ENCODE assay signal across 8 cellular contexts in the genomic region with DNA sequence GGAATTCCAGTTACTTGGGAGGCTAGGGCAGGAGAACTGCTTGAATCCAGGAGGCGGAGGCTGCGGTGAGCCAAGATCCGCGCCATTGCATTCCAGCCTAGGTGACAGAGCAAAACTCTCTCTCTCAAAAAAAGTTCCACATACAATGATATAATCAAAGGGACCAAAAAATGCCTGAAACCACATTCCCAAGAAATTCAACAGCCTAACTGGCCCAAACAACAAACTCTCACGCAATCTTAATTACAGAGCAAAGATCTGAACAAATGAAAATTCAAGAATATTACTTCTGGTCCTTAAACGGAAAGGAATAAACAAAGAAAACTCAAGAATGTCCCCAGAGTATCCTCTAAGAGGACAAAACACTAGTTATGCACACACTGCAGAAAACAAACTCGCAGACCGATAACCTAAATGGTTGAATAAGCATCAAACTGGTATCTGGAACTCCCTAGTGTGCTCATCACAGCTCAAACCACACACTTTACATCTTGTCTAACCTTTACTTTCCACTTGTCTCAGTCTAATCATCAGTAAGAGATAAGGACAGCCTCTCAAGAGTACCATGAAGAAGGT. TPM values are rescaled to one million over a fixed set of nuclear protein-coding genes. Genes with fewer than 3 reads are reported as not detected.
DNase-seq lines count a peak whose midpoint lies in the region; ATAC-seq and TF ChIP-seq lines count a peak whose summit lies in the region.

No MANE protein-coding gene starts in this region.

- peaks cover 22% of the 10 kb centered on the region for H3K36me3 Mint-ChIP-seq in activated naive CD4-positive, alpha-beta T cell treated with anti-CD3 and anti-CD28 coated beads for 36 hours (ENCODE audit: low read depth)
- H3K36me3 Mint-ChIP-seq in T-helper 2 cell treated with Interferon-gamma antibody and Interleukin-4, amounts not matched to agents 5 μg/mL and 100 μg/mL, for 36 hours (ENCODE audit: low read depth) = peaks cover 51% of the 10 kb centered on the region
- H3K36me3 Mint-ChIP-seq in type B pancreatic cell = peaks cover 9% of the 10 kb centered on the region

- no peaks in the 10 kb centered on the region for H3K27me3 Mint-ChIP-seq in activated naive CD4-positive, alpha-beta T cell treated with anti-CD3 and anti-CD28 coated beads for 36 hours (ENCODE audit: low read depth)
- H3K27me3 Mint-ChIP-seq in T-helper 2 cell treated with Interferon-gamma antibody and Interleukin-4, amounts not matched to agents 5 μg/mL and 100 μg/mL, for 36 hours (ENCODE audit: low read depth) = no peaks in the 10 kb centered on the region
- no peaks in the 10 kb centered on the region for H3K27me3 Mint-ChIP-seq in type B pancreatic cell

- H3K27ac Mint-ChIP-seq in activated naive CD4-positive, alpha-beta T cell treated with anti-CD3 and anti-CD28 coated beads for 36 hours = peak overlapping the region; percentile 71
- H3K27ac Mint-ChIP-seq in T-helper 2 cell treated with Interferon-gamma antibody and Interleukin-4, amounts not matched to agents 5 μg/mL and 100 μg/mL, for 36 hours = peak overlapping the region; percentile 84
- H3K27ac Mint-ChIP-seq in type B pancreatic cell = peak overlapping the region; percentile 98

- no peaks in the 10 kb centered on the region for H3K27me3 ChIP-seq in right cardiac atrium (ENCODE audit: control insufficient read depth, insufficient read depth)

- no peaks in the 10 kb centered on the region for H3K9me3 Mint-ChIP-seq in activated naive CD4-positive, alpha-beta T cell treated with anti-CD3 and anti-CD28 coated beads for 36 hours
- H3K9me3 Mint-ChIP-seq in T-helper 2 cell treated with Interferon-gamma antibody and Interleukin-4, amounts not matched to agents 5 μg/mL and 100 μg/mL, for 36 hours = no peaks in the 10 kb centered on the region
- no peaks in the 10 kb centered on the region for H3K9me3 Mint-ChIP-seq in type B pancreatic cell

- peaks cover 12% of the 10 kb centered on the region for H3K4me1 ChIP-seq in right cardiac atrium (ENCODE audit: control insufficient read depth, insufficient read depth, low read length)

- intact Hi-C loops in activated naive CD4-positive, alpha-beta T cell treated with anti-CD3 and anti-CD28 coated beads for 36 hours (cut with micrococcal nuclease) = loop anchor here (2.0 to 5.0 kb wide), 2 partner anchors 14 to 608 kb away; a partner anchor contains a TSS
- intact Hi-C loops in right cardiac atrium (cut with DNase I) = no loop called here

- H3K4me1 Mint-ChIP-seq in activated naive CD4-positive, alpha-beta T cell treated with anti-CD3 and anti-CD28 coated beads for 36 hours (ENCODE audit: low read depth) = peaks cover 51% of the 10 kb centered on the region
- peaks cover 40% of the 10 kb centered on the region for H3K4me1 Mint-ChIP-seq in T-helper 2 cell treated with Interferon-gamma antibody and Interleukin-4, amounts not matched to agents 5 μg/mL and 100 μg/mL, for 36 hours (ENCODE audit: low read depth)
- H3K4me1 Mint-ChIP-seq in type B pancreatic cell (ENCODE audit: unreplicated experiment) = peaks cover 29% of the 10 kb centered on the region

- H3K27ac ChIP-seq in right cardiac atrium (ENCODE audit: low read length) = no peak overlapping the region

- H3K9me3 ChIP-seq in right cardiac atrium (ENCODE audit: control insufficient read depth, low read length) = no peaks in the 10 kb centered on the region

- peak overlapping the region; percentile 80 for H3K4me3 ChIP-seq in right cardiac atrium (ENCODE audit: low read length)

- 50% methylated on average over 8 of the region's 8 CpGs for WGBS in right cardiac atrium

- H3K4me3 Mint-ChIP-seq in activated naive CD4-positive, alpha-beta T cell treated with anti-CD3 and anti-CD28 coated beads for 36 hours = peak overlapping the region; percentile 92
- H3K4me3 Mint-ChIP-seq in T-helper 2 cell treated with Interferon-gamma antibody and Interleukin-4, amounts not matched to agents 5 μg/mL and 100 μg/mL, for 36 hours = peak overlapping the region; percentile 99
- H3K4me3 Mint-ChIP-seq in type B pancreatic cell = peak overlapping the region; percentile 83

- ATAC-seq in right cardiac atrium = no peak
- ATAC-seq in GM19023 (IDR thresholded peaks at IDR 0.05; ENCODE audit: unreplicated experiment) = no peak
- ATAC-seq in HG03457 (IDR thresholded peaks at IDR 0.05; ENCODE audit: unreplicated experiment) = no peak

- CTCF ChIA-PET in activated naive CD4-positive, alpha-beta T cell treated with anti-CD3 and anti-CD28 coated beads for 36 hours (lab: Charles Lee) = interaction anchor here (0.6 to 8.8 kb wide), 4 partner anchors 18 to 1281 kb away, joined by 4 to 46 read pairs (median 5); no protein-coding TSS in a partner anchor

- DNase-seq in activated naive CD4-positive, alpha-beta T cell treated with anti-CD3 and anti-CD28 coated beads for 36 hours = no peak
- no peak for DNase-seq in activated naive CD4-positive, alpha-beta T cell treated with anti-CD3 and anti-CD28 coated beads, Interleukin-2, amount 50 U/mL, for 16 hours
- no peak for DNase-seq in T-helper 2 cell treated with Interferon-gamma antibody and Interleukin-4, amounts not matched to agents 5 μg/mL and 100 μg/mL, for 36 hours (ENCODE audit: low spot score)
- DNase-seq in right cardiac atrium = no peak
- DNase-seq in type B pancreatic cell (ENCODE audit: extremely low spot score, unreplicated experiment) = no peak
- DNase-seq in RPMI8226 = no peak

- TF ChIP-seq CTCF in type B pancreatic cell (conservative IDR thresholded peaks at IDR 0.05) = no peak

RNA-seq across cellular contexts. Expression of a gene that starts 3.7 kb away (rescaled TPM):
- total RNA-seq in activated naive CD4-positive, alpha-beta T cell treated with anti-CD3 and anti-CD28 coated beads for 36 hours = 10 to 100 TPM; 90.8 to 96.3 TPM
- total RNA-seq in right cardiac atrium (10 to 100 TPM; 67.8 to 96.4 (median 85.4) TPM), type B pancreatic cell (ENCODE audit: low replicate concordance) (99.5 and 99.6 TPM in 2 replicates)
- polyA plus RNA-seq in right cardiac atrium = 41.1 TPM

RNA-seq across cellular contexts. Expression of a gene that starts 29.0 kb away (rescaled TPM):
- under 1 TPM; 0.69 to 0.79 TPM for total RNA-seq in activated naive CD4-positive, alpha-beta T cell treated with anti-CD3 and anti-CD28 coated beads for 36 hours
- 100 to 1,000 TPM; 368 to 977 (median 629) TPM for total RNA-seq in right cardiac atrium
- polyA plus RNA-seq in right cardiac atrium = 729 TPM
- 1.4 and 4.9 TPM in 2 replicates for total RNA-seq in type B pancreatic cell (ENCODE audit: low replicate concordance)

RNA-seq across cellular contexts. Expression of a gene that starts 31.3 kb away (rescaled TPM):
- total RNA-seq in activated naive CD4-positive, alpha-beta T cell treated with anti-CD3 and anti-CD28 coated beads for 36 hours = 100 to 1,000 TPM; 213 to 230 TPM
- 10 to 100 TPM in 1 of 4 donors, 1 to 10 TPM in 3; 5.0 to 10.7 (median 7.4) TPM for total RNA-seq in right cardiac atrium
- polyA plus RNA-seq in right cardiac atrium = 5.8 TPM
- total RNA-seq in type B pancreatic cell (ENCODE audit: low replicate concordance) = 47.2 and 63.6 TPM in 2 replicates

RNA-seq across cellular contexts. Expression of a gene that starts 38.6 kb away (rescaled TPM):
- total RNA-seq in activated naive CD4-positive, alpha-beta T cell treated with anti-CD3 and anti-CD28 coated beads for 36 hours = not detected
- total RNA-seq in right cardiac atrium (not detected), type B pancreatic cell (ENCODE audit: low replicate concordance) (3.8 TPM in 1 of 2 replicates, not detected in the other)
- polyA plus RNA-seq in right cardiac atrium = not detected

Comparison
In these comparisons a context has a peak if more than half of its experiments do, and no peak if none do; other contexts are left out.
1. RNA of a gene that starts 29.0 kb away (total RNA-seq): 368 to 977 TPM in right cardiac atrium; 1.4 to 4.9 TPM in type B pancreatic cell and 0.69 to 0.79 TPM in activated naive CD4-positive, alpha-beta T cell treated with anti-CD3 and anti-CD28 coated beads for 36 hours; every median in the first group is over 10 times any median in the second.
2. Peak in every context shown above with its lines, with median percentiles within 50 percentile points of each other: H3K27ac Mint-ChIP-seq and H3K4me3 Mint-ChIP-seq.